Comparison of ENCODE assay signal across 1 cellular context in the genomic region with DNA sequence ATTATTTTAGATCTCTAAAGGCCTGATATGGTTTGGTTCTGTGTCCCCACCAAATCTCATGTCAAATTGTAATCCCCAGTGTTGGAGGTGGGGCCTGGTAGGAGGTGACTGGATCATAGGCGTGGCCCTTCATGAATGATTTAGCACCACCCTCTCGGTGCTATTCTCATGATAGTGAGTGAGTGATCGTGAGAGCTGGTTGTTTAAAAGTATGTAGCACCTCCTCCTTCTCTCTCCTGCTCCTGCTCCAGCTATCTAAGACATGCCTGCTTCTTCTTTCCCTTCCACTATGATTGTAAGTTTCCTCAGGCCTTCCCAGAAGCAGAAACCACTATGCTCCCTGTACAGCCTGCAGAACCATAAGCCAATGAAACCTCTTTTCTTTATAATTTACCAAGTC.
TF ChIP-seq lines count a peak whose summit lies in the region.

No MANE protein-coding gene starts in this region.

TF ChIP-seq in HCT116, 20 proteins besides CTCF, POLR2A, EP300 and RAD21 (continued from another document):
- TF ChIP-seq, protein P1, sequence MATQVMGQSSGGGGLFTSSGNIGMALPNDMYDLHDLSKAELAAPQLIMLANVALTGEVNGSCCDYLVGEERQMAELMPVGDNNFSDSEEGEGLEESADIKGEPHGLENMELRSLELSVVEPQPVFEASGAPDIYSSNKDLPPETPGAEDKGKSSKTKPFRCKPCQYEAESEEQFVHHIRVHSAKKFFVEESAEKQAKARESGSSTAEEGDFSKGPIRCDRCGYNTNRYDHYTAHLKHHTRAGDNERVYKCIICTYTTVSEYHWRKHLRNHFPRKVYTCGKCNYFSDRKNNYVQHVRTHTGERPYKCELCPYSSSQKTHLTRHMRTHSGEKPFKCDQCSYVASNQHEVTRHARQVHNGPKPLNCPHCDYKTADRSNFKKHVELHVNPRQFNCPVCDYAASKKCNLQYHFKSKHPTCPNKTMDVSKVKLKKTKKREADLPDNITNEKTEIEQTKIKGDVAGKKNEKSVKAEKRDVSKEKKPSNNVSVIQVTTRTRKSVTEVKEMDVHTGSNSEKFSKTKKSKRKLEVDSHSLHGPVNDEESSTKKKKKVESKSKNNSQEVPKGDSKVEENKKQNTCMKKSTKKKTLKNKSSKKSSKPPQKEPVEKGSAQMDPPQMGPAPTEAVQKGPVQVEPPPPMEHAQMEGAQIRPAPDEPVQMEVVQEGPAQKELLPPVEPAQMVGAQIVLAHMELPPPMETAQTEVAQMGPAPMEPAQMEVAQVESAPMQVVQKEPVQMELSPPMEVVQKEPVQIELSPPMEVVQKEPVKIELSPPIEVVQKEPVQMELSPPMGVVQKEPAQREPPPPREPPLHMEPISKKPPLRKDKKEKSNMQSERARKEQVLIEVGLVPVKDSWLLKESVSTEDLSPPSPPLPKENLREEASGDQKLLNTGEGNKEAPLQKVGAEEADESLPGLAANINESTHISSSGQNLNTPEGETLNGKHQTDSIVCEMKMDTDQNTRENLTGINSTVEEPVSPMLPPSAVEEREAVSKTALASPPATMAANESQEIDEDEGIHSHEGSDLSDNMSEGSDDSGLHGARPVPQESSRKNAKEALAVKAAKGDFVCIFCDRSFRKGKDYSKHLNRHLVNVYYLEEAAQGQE (IDR thresholded peaks at IDR 0.05; ENCODE audit: low read depth): no peak
